8 cellular contexts compared by ENCODE assay signal in the genomic region with DNA sequence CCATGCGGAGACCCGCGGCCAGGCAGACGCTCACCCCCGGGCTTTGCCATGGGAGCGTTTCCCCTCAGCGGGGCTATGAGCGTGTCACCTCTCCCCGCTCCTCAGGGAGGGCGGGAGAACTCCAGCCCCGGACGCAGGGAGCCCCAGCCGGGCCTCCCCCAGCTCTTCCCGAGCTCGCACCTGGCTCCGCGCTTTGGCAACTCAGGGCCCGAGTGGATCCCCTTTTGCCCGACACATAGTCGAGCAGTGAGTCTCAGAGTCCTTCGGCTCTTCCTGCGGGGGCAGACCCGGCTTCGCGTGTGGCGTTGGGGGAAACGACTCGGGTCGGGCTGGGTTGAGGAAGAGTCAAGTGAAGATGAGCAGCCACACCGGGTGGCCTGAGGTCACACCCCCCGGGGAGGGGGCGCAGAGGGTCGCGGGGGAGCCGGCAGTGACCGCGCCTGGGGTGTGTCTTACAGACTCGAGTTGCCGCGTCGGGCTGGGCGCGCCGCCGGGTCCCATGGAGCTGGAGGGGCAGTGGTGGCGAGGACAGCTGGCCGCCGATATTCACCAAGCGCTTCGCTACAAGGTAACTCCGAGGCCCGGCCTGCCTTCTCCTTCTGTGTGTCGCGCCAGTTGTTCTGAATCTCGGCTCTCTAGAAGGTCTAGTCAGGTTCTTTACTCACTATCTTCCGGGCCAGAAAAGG. TPM values are rescaled to one million over a fixed set of nuclear protein-coding genes. Genes with fewer than 3 reads are reported as not detected.
DNase-seq lines count a peak whose midpoint lies in the region; ATAC-seq and TF ChIP-seq lines count a peak whose summit lies in the region.

No MANE protein-coding gene starts in this region.

- H3K27ac Mint-ChIP-seq in stimulated activated naive B cell treated with anti-CD40 and anti-IgM and Interleukin-4, amounts not matched to agents 10 μg/mL and 1 μg/mL and 100 μg/mL, for 72 hours: peak overlapping the region; percentile 93

- peak overlapping the region; percentile 79 for H3K9ac ChIP-seq in OCI-LY3 (ENCODE audit: low read length)

- WGBS in esophagus squamous epithelium, 2 donors: 0 to 3% methylated on average over 12 to 14 of the region's 56 CpGs

- H3K4me1 ChIP-seq in OCI-LY3 (ENCODE audit: low read length): peaks cover 17% of the 10 kb centered on the region
- H3K4me1 ChIP-seq in esophagus squamous epithelium: peaks cover 0 to 36% (median 4%) of the 10 kb centered on the region in 3 donors

- H3K79me2 ChIP-seq in OCI-LY3 (ENCODE audit: low read length): peaks cover 57% of the 10 kb centered on the region

- H3K27ac ChIP-seq in OCI-LY3 (ENCODE audit: low read length): peak overlapping the region; percentile 20
- peak overlapping the region; percentile 82 to 90 (median 86) for H3K27ac ChIP-seq in esophagus squamous epithelium

- H3K9me3 ChIP-seq in OCI-LY3 (ENCODE audit: insufficient read depth, low read length) (no peaks in the 10 kb centered on the region), esophagus squamous epithelium (no peaks in the 10 kb centered on the region)

- H3K4me3 Mint-ChIP-seq in stimulated activated naive B cell treated with anti-CD40 and anti-IgM and Interleukin-4, amounts not matched to agents 10 μg/mL and 1 μg/mL and 100 μg/mL, for 72 hours: peak overlapping the region; percentile 90

- TF ChIP-seq POLR2A in esophagus squamous epithelium (IDR thresholded peaks at IDR 0.05): no peak

- H3K9me3 Mint-ChIP-seq in stimulated activated naive B cell treated with anti-CD40 and anti-IgM and Interleukin-4, amounts not matched to agents 10 μg/mL and 1 μg/mL and 100 μg/mL, for 72 hours: peaks cover 0 to 2% of the 10 kb centered on the region in 2 donors

- H3K27me3 ChIP-seq in OCI-LY3 (ENCODE audit: low read depth, low read length) (no peaks in the 10 kb centered on the region), esophagus squamous epithelium (no peaks in the 10 kb centered on the region)

- H3K4me3 ChIP-seq in OCI-LY3 (ENCODE audit: low read length) (peak overlapping the region; percentile 85), esophagus squamous epithelium (peak overlapping the region; percentile 74 to 91 (median 76))

- peak; percentile 31 for DNase-seq in Ammon's horn (ENCODE audit: low spot score)
- DNase-seq in activated T-cell treated with anti-CD3 and anti-CD28 coated beads, Interleukin-2, amount 50 U/mL, for 48 hours: peak; percentile 73
- no peak for DNase-seq in esophagus squamous epithelium (lab: John Stamatoyannopoulos, UW)
- peak; percentile 70 for DNase-seq in myocyte (ENCODE audit: low read depth)
- peak; percentile 54 for DNase-seq in stimulated activated naive B cell treated with anti-CD40 and anti-IgM and Interleukin-4, amounts not matched to agents 10 μg/mL and 1 μg/mL and 100 μg/mL, for 72 hours

- H2AFZ ChIP-seq in OCI-LY3 (ENCODE audit: low read depth, low read length): no peak overlapping the region

- no peaks in the 10 kb centered on the region for H3K27me3 Mint-ChIP-seq in stimulated activated naive B cell treated with anti-CD40 and anti-IgM and Interleukin-4, amounts not matched to agents 10 μg/mL and 1 μg/mL and 100 μg/mL, for 72 hours

- no peak for TF ChIP-seq CTCF in OCI-LY3 (IDR thresholded peaks at IDR 0.05; ENCODE audit: low read depth, low read length)
- TF ChIP-seq CTCF in esophagus squamous epithelium (IDR thresholded peaks at IDR 0.05): no peak

- peaks cover 25 to 51% of the 10 kb centered on the region in 2 donors for H3K4me1 Mint-ChIP-seq in stimulated activated naive B cell treated with anti-CD40 and anti-IgM and Interleukin-4, amounts not matched to agents 10 μg/mL and 1 μg/mL and 100 μg/mL, for 72 hours

- H3K36me3 Mint-ChIP-seq in stimulated activated naive B cell treated with anti-CD40 and anti-IgM and Interleukin-4, amounts not matched to agents 10 μg/mL and 1 μg/mL and 100 μg/mL, for 72 hours: peaks cover 18 to 27% of the 10 kb centered on the region in 2 donors

- ATAC-seq in GM19023 (IDR thresholded peaks at IDR 0.05; ENCODE audit: unreplicated experiment) (peak; percentile 35), HG03159 (IDR thresholded peaks at IDR 0.05; ENCODE audit: unreplicated experiment) (peak; percentile 41)
- ATAC-seq in stimulated activated naive B cell treated with anti-CD40 and anti-IgM and Interleukin-4, amounts not matched to agents 10 μg/mL and 1 μg/mL and 100 μg/mL, for 72 hours (replicated peaks): peak; percentile 57 to 61

- peaks cover 3% of the 10 kb centered on the region; the same call in 1 of the 2 replicates for H4K20me1 ChIP-seq in OCI-LY3 (ENCODE audit: insufficient read depth, low read length)

- intact Hi-C loops in esophagus squamous epithelium (cut with DNase I): no loop called here

- H3K36me3 ChIP-seq in OCI-LY3 (replicated peaks; ENCODE audit: low read depth, low read length) (peaks cover 15% of the 10 kb centered on the region), esophagus squamous epithelium (peaks cover 0 to 11% (median 0%) of the 10 kb centered on the region in 3 donors)

- peak overlapping the region; percentile 86 for H3K4me2 ChIP-seq in OCI-LY3 (ENCODE audit: low read length)

RNA-seq across cellular contexts. Expression of gene CCNJ, which starts 0.7 kb away (rescaled TPM):
- total RNA-seq in esophagus squamous epithelium (1 to 10 TPM; 1.5 to 4.2 (median 2.8) TPM), myocyte (6.3 and 8.2 TPM in 2 replicates)
- 2.8 TPM for polyA plus RNA-seq in myocyte (2012)
